In the genomic region with DNA sequence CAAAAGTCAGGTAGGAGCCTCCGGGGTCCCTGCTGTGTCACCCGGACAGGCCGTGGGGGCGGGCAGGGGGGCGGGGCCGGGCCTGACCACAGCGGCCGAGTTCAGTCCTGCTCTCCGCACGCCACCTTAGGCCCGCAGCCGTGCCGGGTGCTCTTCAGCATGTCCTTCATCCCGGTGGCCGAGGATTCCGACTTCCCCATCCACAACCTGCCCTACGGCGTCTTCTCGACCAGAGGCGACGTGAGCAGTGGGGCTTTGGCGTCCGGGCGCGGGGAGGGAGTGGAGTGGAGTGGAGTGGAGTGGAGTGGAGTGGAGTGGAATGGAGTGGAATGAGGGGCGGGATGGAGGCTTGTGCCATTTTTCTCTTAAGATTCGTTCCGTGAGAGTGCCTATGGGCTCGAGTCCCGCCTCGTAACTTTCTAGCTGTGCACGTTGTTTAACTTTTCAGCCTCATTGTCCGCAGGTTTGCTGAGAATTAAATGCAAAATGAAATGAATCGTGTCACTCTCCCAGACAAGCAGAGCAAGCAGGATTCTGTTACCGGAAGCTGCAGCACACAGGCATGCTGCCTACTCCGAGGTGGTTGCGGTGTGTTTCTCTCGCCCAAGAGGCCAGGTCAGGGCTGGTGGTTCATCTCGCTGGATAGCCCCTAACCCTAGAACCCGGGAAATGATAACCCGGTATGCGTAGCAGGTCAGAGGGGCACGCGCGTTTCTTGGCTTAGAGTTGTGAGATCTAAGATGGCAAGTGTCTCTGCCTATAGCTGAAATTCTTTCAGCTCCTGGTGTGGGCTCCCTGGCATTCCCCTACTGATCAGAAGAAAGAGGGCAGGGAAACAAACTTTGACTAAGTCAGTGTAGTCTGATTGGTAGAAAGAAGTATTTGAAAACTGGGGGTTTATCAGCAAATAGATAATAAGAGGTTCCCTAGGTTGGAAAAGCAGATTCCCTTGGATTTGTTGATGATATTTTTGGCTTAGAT, we compare ENCODE assay signal across 2 cellular contexts.
TF ChIP-seq lines count a peak whose summit lies in the region.

A gene (plus strand): TSS at position 104 of the 981 bp plus-strand sequence. CDS start 56 bp downstream, at position 160.

TF ChIP-seq in HCT116, 20 proteins besides CTCF, POLR2A, EP300 and RAD21:
- TF ChIP-seq ZFX (IDR thresholded peaks at IDR 0.05) (peak; percentile 24; the same call in 1 of the 2 replicates), POLR2AphosphoS5 (IDR thresholded peaks at IDR 0.05; ENCODE audit: low read depth, low read length) (peak; percentile 33; the same call in 1 of the 2 replicates), SIN3A (IDR thresholded peaks at IDR 0.05; ENCODE audit: low read depth) (no peak), SP1 (IDR thresholded peaks at IDR 0.05; ENCODE audit: low read depth) (peak; percentile 25; the same call in 1 of the 2 replicates)
- TF ChIP-seq, protein P1, sequence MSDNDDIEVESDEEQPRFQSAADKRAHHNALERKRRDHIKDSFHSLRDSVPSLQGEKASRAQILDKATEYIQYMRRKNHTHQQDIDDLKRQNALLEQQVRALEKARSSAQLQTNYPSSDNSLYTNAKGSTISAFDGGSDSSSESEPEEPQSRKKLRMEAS (IDR thresholded peaks at IDR 0.05) = peak; percentile 13; the same call in 1 of the 2 replicates
- TF ChIP-seq, protein P2, sequence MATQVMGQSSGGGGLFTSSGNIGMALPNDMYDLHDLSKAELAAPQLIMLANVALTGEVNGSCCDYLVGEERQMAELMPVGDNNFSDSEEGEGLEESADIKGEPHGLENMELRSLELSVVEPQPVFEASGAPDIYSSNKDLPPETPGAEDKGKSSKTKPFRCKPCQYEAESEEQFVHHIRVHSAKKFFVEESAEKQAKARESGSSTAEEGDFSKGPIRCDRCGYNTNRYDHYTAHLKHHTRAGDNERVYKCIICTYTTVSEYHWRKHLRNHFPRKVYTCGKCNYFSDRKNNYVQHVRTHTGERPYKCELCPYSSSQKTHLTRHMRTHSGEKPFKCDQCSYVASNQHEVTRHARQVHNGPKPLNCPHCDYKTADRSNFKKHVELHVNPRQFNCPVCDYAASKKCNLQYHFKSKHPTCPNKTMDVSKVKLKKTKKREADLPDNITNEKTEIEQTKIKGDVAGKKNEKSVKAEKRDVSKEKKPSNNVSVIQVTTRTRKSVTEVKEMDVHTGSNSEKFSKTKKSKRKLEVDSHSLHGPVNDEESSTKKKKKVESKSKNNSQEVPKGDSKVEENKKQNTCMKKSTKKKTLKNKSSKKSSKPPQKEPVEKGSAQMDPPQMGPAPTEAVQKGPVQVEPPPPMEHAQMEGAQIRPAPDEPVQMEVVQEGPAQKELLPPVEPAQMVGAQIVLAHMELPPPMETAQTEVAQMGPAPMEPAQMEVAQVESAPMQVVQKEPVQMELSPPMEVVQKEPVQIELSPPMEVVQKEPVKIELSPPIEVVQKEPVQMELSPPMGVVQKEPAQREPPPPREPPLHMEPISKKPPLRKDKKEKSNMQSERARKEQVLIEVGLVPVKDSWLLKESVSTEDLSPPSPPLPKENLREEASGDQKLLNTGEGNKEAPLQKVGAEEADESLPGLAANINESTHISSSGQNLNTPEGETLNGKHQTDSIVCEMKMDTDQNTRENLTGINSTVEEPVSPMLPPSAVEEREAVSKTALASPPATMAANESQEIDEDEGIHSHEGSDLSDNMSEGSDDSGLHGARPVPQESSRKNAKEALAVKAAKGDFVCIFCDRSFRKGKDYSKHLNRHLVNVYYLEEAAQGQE (IDR thresholded peaks at IDR 0.05; ENCODE audit: low read depth) = no peak

TF ChIP-seq in endothelial cell of umbilical vein, 7 proteins besides CTCF, POLR2A, EP300 and RAD21:
- TF ChIP-seq EZH2 (IDR thresholded peaks at IDR 0.05; ENCODE audit: borderline replicate concordance, low read depth, low read length, severe bottlenecking) = no peak
- TF ChIP-seq, protein P1 (IDR thresholded peaks at IDR 0.05; ENCODE audit: insufficient read depth, insufficient read length) = no peak
- TF ChIP-seq MYC (IDR thresholded peaks at IDR 0.05; ENCODE audit: low read depth, low read length) = no peak
- no peak for TF ChIP-seq POLR2AphosphoS5 (IDR thresholded peaks at IDR 0.05; ENCODE audit: insufficient read depth, low read depth, low read length)
- TF ChIP-seq FOS (IDR thresholded peaks at IDR 0.05; ENCODE audit: borderline replicate concordance, insufficient read depth, low read length) = no peak
- TF ChIP-seq GATA2 (IDR thresholded peaks at IDR 0.05; ENCODE audit: insufficient read depth, insufficient read length, low read depth, low read length) = no peak
- no peak for TF ChIP-seq JUN (IDR thresholded peaks at IDR 0.05; ENCODE audit: borderline replicate concordance, insufficient read depth, insufficient read length, low read depth)
